ENCODE assay signal across 1 cellular context in genomic region chr19:40006273-40006691, GRCh38.
TF ChIP-seq lines count a peak whose summit lies in the region.

No MANE protein-coding gene starts in this region.

TF ChIP-seq in SK-N-SH treated with all-trans-retinoic acid at 6 μM for 48 hours, 23 proteins besides CTCF, POLR2A, EP300 and RAD21 (continued from another document):
- TF ChIP-seq PATZ1 (CRISPR knock-in tag; IDR thresholded peaks at IDR 0.05; ENCODE audit: borderline replicate concordance) (no peak), TSHZ2 (CRISPR knock-in tag; IDR thresholded peaks at IDR 0.05) (no peak), TOX (CRISPR knock-in tag; IDR thresholded peaks at IDR 0.05; ENCODE audit: borderline replicate concordance) (no peak), ZC3H10 (CRISPR knock-in tag; IDR thresholded peaks at IDR 0.05) (no peak), CSDC2 (CRISPR knock-in tag; IDR thresholded peaks at IDR 0.05) (no peak), BACH2 (CRISPR knock-in tag; IDR thresholded peaks at IDR 0.05; ENCODE audit: borderline replicate concordance) (no peak), ZNF8 (CRISPR knock-in tag; IDR thresholded peaks at IDR 0.05) (no peak), ARNTL (CRISPR knock-in tag; IDR thresholded peaks at IDR 0.05; ENCODE audit: borderline replicate concordance, low read depth) (no peak), ZNF565 (CRISPR knock-in tag; conservative IDR thresholded peaks at IDR 0.05; ENCODE audit: low read depth) (no peak)
